ENCODE assay signal across 29 cellular contexts in the genomic region with DNA sequence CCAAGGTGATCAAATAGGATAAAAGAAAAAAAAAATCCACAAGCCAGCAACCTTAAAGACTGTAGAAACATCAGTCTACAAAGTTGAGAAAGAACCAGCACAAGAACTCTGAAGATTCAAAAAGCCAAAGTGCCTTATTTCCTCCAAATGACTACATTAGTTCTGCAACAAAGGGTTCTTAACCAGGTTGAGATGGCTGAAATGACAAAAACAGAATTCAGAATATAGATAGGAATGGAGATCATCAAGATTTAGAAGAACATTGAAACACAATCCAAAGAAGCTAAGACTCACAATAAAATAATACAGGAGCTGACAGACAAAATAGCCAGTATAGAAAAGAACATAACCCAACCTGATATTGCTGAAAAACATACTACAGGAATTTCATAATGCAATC.
"Had no signal": no experiment of that assay in that cellular context is flagged by ENCODE, and none has a peak within 500 bp of the region (broad histone marks: within the 10 kb centered on the region; RNA-seq: fewer than 3 reads in every experiment).

No MANE protein-coding gene starts in this region.

- H2AFZ ChIP-seq: hepatocyte had no signal

- H3K36me3 ChIP-seq: colonic mucosa, esophagus muscularis mucosa, esophagus squamous epithelium, gastrocnemius medialis, gastroesophageal sphincter, heart left ventricle, heart right ventricle had no signal

- DNase-seq: colonic mucosa; cortex of kidney; dermis blood vessel endothelial cell; dorsolateral prefrontal cortex; effector CD4-positive, alpha-beta T cell; effector CD8-positive, alpha-beta T cell; effector memory CD4-positive, alpha-beta T cell; effector memory CD8-positive, alpha-beta T cell; endodermal cell; erythroblast; esophagus squamous epithelium; foreskin fibroblast; foreskin keratinocyte; foreskin melanocyte; gastrocnemius medialis; glutamatergic neuron; head of caudate nucleus; heart left ventricle; heart right ventricle had no signal

- ATAC-seq: effector memory CD8-positive, alpha-beta T cell; esophagus mucosa; foreskin keratinocyte; gastrocnemius medialis; gastroesophageal sphincter; heart left ventricle; heart right ventricle had no signal

- H3K4me2 ChIP-seq: hepatocyte had no signal

- H3K9me3 Mint-ChIP-seq: effector memory CD8-positive, alpha-beta T cell had no signal

- H3K4me3 Mint-ChIP-seq: dendritic cell treated with granulocyte-macrophage colony-stimulating factor and Interleukin-4, amounts not matched to agents 40 ng/mL and 50 ng/mL, for 4 days; effector memory CD8-positive, alpha-beta T cell; endodermal cell had no signal

- H3K27ac ChIP-seq: colonic mucosa, coronary artery, dorsolateral prefrontal cortex, epithelial cell of prostate, esophagus muscularis mucosa, esophagus squamous epithelium, foreskin keratinocyte, gastrocnemius medialis, gastroesophageal sphincter, heart left ventricle, heart right ventricle, hepatocyte had no signal

- H3K4me3 ChIP-seq: colonic mucosa, coronary artery, dorsolateral prefrontal cortex, esophagus muscularis mucosa, esophagus squamous epithelium, gastrocnemius medialis, gastroesophageal sphincter, heart left ventricle, heart right ventricle, hepatocyte had no signal

- H3K4me1 ChIP-seq: colonic mucosa, esophagus muscularis mucosa, esophagus squamous epithelium, foreskin keratinocyte, gastrocnemius medialis, gastroesophageal sphincter, heart left ventricle, heart right ventricle had no signal

- H3K27ac Mint-ChIP-seq: dendritic cell treated with granulocyte-macrophage colony-stimulating factor and Interleukin-4, amounts not matched to agents 40 ng/mL and 50 ng/mL, for 4 days; effector memory CD8-positive, alpha-beta T cell; endodermal cell had no signal

- H3K27me3 ChIP-seq: colonic mucosa, esophagus muscularis mucosa, foreskin keratinocyte, gastrocnemius medialis, gastroesophageal sphincter, hepatocyte had no signal

- H3K4me1 Mint-ChIP-seq: endodermal cell had no signal

- H3K9me3 ChIP-seq: colonic mucosa, gastrocnemius medialis, gastroesophageal sphincter had no signal

- H3K79me2 ChIP-seq: hepatocyte had no signal

- FAIRE-seq: endometrium, endothelial cell of umbilical vein, frontal cortex had no signal
